24 cellular contexts compared by ENCODE assay signal in genomic region chr16:57873218-57873617, GRCh38.
DNase-seq lines count a peak whose midpoint lies in the region; ATAC-seq, FAIRE-seq and TF ChIP-seq lines count a peak whose summit lies in the region.
"Had no signal": no experiment of that assay in that cellular context is flagged by ENCODE, and none has a peak within 500 bp of the region (broad histone marks: within the 10 kb centered on the region; RNA-seq: fewer than 3 reads in every experiment).

No MANE protein-coding gene starts in this region.

- H3K27me3 ChIP-seq in mesenchymal stem cell (ENCODE audit: control insufficient read depth in 1 of 2, insufficient read depth in 1 of 2, low read length in 2 of 2) = peaks cover 0 to 28% of the 10 kb centered on the region in 2 experiments
- H3K27me3 ChIP-seq: SJSA1 had no signal

- H3K27ac Mint-ChIP-seq in natural killer cell treated with Interleukin-12 subunit alpha and Interleukin-12 subunit beta and Interleukin-15 and Interleukin-18, amount 100 ng/mL, for 72 hours = no peak overlapping the region
- H3K27ac Mint-ChIP-seq: CD14-positive monocyte, T-helper 17 cell had no signal

- H2BK5ac ChIP-seq in mesenchymal stem cell (ENCODE audit: low read depth, low read length, poor library complexity, severe bottlenecking) = no peak overlapping the region

- H3K4ac ChIP-seq in mesenchymal stem cell (ENCODE audit: low read depth in 1 of 2, low read length in 2 of 2) = no peak overlapping the region

- no peak overlapping the region for H4K91ac ChIP-seq in mesenchymal stem cell (ENCODE audit: low read length)

- H3K4me1 ChIP-seq in mesenchymal stem cell (ENCODE audit: control insufficient read depth, insufficient read depth, low read depth, low read length) = peaks cover 2% of the 10 kb centered on the region
- H3K4me1 ChIP-seq: psoas muscle had no signal

- no peaks in the 10 kb centered on the region for H3K9me3 Mint-ChIP-seq in natural killer cell treated with Interleukin-12 subunit alpha and Interleukin-12 subunit beta and Interleukin-15 and Interleukin-18, amount 100 ng/mL, for 72 hours
- H3K9me3 Mint-ChIP-seq: CD14-positive monocyte, neural crest cell had no signal

- H3K79me1 ChIP-seq in mesenchymal stem cell (replicated peaks; ENCODE audit: low read length, poor library complexity, severe bottlenecking) = no peaks in the 10 kb centered on the region

- no peak overlapping the region for H3K23ac ChIP-seq in mesenchymal stem cell (ENCODE audit: low read length in 2 of 2)

- no peak for ATAC-seq in natural killer cell treated with Interleukin-12 subunit alpha and Interleukin-12 subunit beta and Interleukin-15 and Interleukin-18, amount 100 ng/mL, for 72 hours
- ATAC-seq: left lobe of liver, PC-3, psoas muscle, T-helper 17 cell had no signal

- no peak overlapping the region for H3K4me3 Mint-ChIP-seq in natural killer cell treated with Interleukin-12 subunit alpha and Interleukin-12 subunit beta and Interleukin-15 and Interleukin-18, amount 100 ng/mL, for 72 hours
- H3K4me3 Mint-ChIP-seq: neural crest cell, T-helper 17 cell had no signal

- H3K18ac ChIP-seq in mesenchymal stem cell (ENCODE audit: low read depth in 1 of 2, low read length in 2 of 2) = no peak overlapping the region

- H2AFZ ChIP-seq in mesenchymal stem cell (ENCODE audit: low read depth, low read length) = no peak overlapping the region

- H3K9ac ChIP-seq in mesenchymal stem cell (ENCODE audit: low read length) = no peak overlapping the region

- H3K14ac ChIP-seq in mesenchymal stem cell (ENCODE audit: low read length in 2 of 2) = no peak overlapping the region

- H2BK120ac ChIP-seq in mesenchymal stem cell (ENCODE audit: low read depth, low read length) = no peak overlapping the region

- no peak for TF ChIP-seq POLR2A in H54 (IDR thresholded peaks at IDR 0.05; ENCODE audit: low read depth, low read length)

- 18% methylated on average over 11 of the region's 11 CpGs for WGBS in mesenchymal stem cell

- no peak overlapping the region for H3K4me3 ChIP-seq in mesenchymal stem cell (ENCODE audit: insufficient read depth in 1 of 2, low read depth in 1 of 2, low read length in 2 of 2)
- H3K4me3 ChIP-seq: psoas muscle, SJSA1, skin epidermis had no signal

- no peak overlapping the region for H3K4me2 ChIP-seq in mesenchymal stem cell (ENCODE audit: low read length, poor library complexity, severe bottlenecking)

- no peak overlapping the region for H4K8ac ChIP-seq in mesenchymal stem cell (ENCODE audit: low read length)

- no peak for FAIRE-seq in H54 (lab: Jason Lieb, UNC)
- FAIRE-seq: urothelium cell line had no signal

- H3K27me3 Mint-ChIP-seq in natural killer cell treated with Interleukin-12 subunit alpha and Interleukin-12 subunit beta and Interleukin-15 and Interleukin-18, amount 100 ng/mL, for 72 hours = no peaks in the 10 kb centered on the region

- H3K36me3 Mint-ChIP-seq in natural killer cell treated with Interleukin-12 subunit alpha and Interleukin-12 subunit beta and Interleukin-15 and Interleukin-18, amount 100 ng/mL, for 72 hours = no peaks in the 10 kb centered on the region
- H3K36me3 Mint-ChIP-seq: CD14-positive monocyte had no signal

- H3K4me1 Mint-ChIP-seq in natural killer cell treated with Interleukin-12 subunit alpha and Interleukin-12 subunit beta and Interleukin-15 and Interleukin-18, amount 100 ng/mL, for 72 hours (ENCODE audit: low read depth in 2 of 2) = peaks cover 3 to 18% of the 10 kb centered on the region in 2 donors
- H3K4me1 Mint-ChIP-seq: neural crest cell, T-helper 17 cell had no signal

- DNase-seq in NCI-H345 (lab: John Stamatoyannopoulos, UW) (peak; percentile 4), NCI-H345 treated with DMSO at 0.1 percent for 48 hours (lab: John Stamatoyannopoulos, UW; ENCODE audit: unreplicated experiment) (no peak), NCI-H2107 treated with DMSO at 0.1 percent for 48 hours (lab: John Stamatoyannopoulos, UW; ENCODE audit: unreplicated experiment) (peak; percentile 31), iPS DF 19.7 (ENCODE audit: low read depth, low spot score) (peak; percentile 79), Kasumi-1 (lab: John Stamatoyannopoulos, UW) (no peak), H54 (ENCODE audit: insufficient read length, low spot score) (no peak), mesenchymal stem cell (no peak)
- no peak for DNase-seq in natural killer cell treated with Interleukin-12 subunit alpha and Interleukin-12 subunit beta and Interleukin-15 and Interleukin-18, amount 100 ng/mL, for 72 hours (ENCODE audit: low spot score)
- DNase-seq: activated CD4-positive, alpha-beta T cell treated with anti-CD3 and anti-CD28 coated beads, Interleukin-2, amount 50 U/mL, for 48 hours; activated gamma-delta T cell treated with Interleukin-2 at 50 U/mL for 16 hours; foreskin melanocyte; NCI-H1694 treated with DMSO at 0.1 percent for 48 hours; NCI-H526; PC-3; psoas muscle; stimulated activated CD4-positive, alpha-beta T cell treated with anti-CD3 and anti-CD28 coated beads, Interleukin-4, amount 100 ng/mL, for 1 hour; T-helper 17 cell; WERI-Rb-1 had no signal

- H3K9me3 ChIP-seq in mesenchymal stem cell (ENCODE audit: control insufficient read depth, low read length) = no peaks in the 10 kb centered on the region
- H3K9me3 ChIP-seq: psoas muscle, SJSA1 had no signal

- no peaks in the 10 kb centered on the region for H3K36me3 ChIP-seq in mesenchymal stem cell (ENCODE audit: control insufficient read depth in 1 of 2, insufficient read depth in 2 of 2, low read depth in 1 of 2, low read length in 2 of 2)
- H3K36me3 ChIP-seq: SJSA1, WERI-Rb-1 had no signal

- no peak overlapping the region for H2BK12ac ChIP-seq in mesenchymal stem cell (ENCODE audit: low read length in 2 of 2)

- H3K27ac ChIP-seq in mesenchymal stem cell (ENCODE audit: low read length, poor library complexity, severe bottlenecking) = no peak overlapping the region
- H3K27ac ChIP-seq: psoas muscle, skin epidermis, WERI-Rb-1 had no signal

- no peak overlapping the region for H2AK5ac ChIP-seq in mesenchymal stem cell (ENCODE audit: low read length, severe bottlenecking)

- no peak overlapping the region for H2BK15ac ChIP-seq in mesenchymal stem cell (ENCODE audit: low read depth, poor library complexity, severe bottlenecking)

Comparison
In these comparisons a context has a peak if more than half of its experiments do, and no peak if none do; other contexts are left out.
1. DNase-seq: peak in NCI-H345 (single experiment), NCI-H2107 treated with DMSO at 0.1 percent for 48 hours (single experiment) and iPS DF 19.7 (single experiment); none in NCI-H345 treated with DMSO at 0.1 percent for 48 hours (single experiment), Kasumi-1 (0 of 2), natural killer cell treated with Interleukin-12 subunit alpha and Interleukin-12 subunit beta and Interleukin-15 and Interleukin-18, amount 100 ng/mL, for 72 hours (single experiment), H54 (single experiment) and mesenchymal stem cell (single experiment).